ENCODE assay signal across 11 cellular contexts in the genomic region with DNA sequence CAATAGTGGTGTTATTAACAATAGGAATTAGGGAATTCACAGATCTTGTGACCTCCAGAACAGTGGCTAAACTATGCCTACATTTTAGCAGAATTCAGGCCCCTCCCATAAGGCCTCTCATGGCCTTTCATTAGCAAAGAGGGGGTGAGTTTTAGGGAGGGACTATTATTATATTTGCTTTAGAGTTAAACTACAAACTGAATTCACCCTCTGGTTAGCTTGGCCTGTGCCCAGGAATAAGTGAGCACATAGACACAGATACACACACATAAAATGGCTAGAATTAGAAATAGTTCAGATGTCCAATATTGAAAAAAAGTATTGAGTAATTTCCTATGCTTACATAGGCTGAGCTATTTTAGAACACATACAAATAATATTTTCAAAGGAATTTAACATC.
"Had no signal": no experiment of that assay in that cellular context is flagged by ENCODE, and none has a peak within 500 bp of the region (broad histone marks: within the 10 kb centered on the region; RNA-seq: fewer than 3 reads in every experiment).

No MANE protein-coding gene starts in this region.

- H3K9ac ChIP-seq: GM23248 had no signal

- DNase-seq: GM23248, GOT3, H7, H9, HCEC 1CT, HFFc6 had no signal

- H3K36me3 ChIP-seq: HAP-1 had no signal

- H3K4me3 ChIP-seq: GM23248, GM23338, HAP-1 had no signal

- FAIRE-seq: H1, H54 had no signal

- H3K27ac ChIP-seq: GM23248 had no signal

- H3K4me2 ChIP-seq: GM23338 had no signal

- H3K4me1 ChIP-seq: HAP-1 had no signal

- H2AFZ ChIP-seq: GM23248, GM23338 had no signal

- ATAC-seq: GM23338, HCT116 had no signal
